In genomic region chr15:90266061-90266431, GRCh38 we compare ENCODE assay signal across 8 cellular contexts. TPM values are rescaled to one million over a fixed set of nuclear protein-coding genes. Genes with fewer than 3 reads are reported as not detected.
DNase-seq lines count a peak whose midpoint lies in the region; ATAC-seq and TF ChIP-seq lines count a peak whose summit lies in the region.

No MANE protein-coding gene starts in this region.

- DNase-seq in DND-41 = peak; percentile 55
- DNase-seq in HCEC 1CT = peak; percentile 27
- DNase-seq in NCI-H2227 treated with DMSO at 0.1 percent for 48 hours (lab: John Stamatoyannopoulos, UW) = peak; percentile 45
- DNase-seq in activated T-cell treated with anti-CD3 and anti-CD28 coated beads, Interleukin-2, amount 50 U/mL, for 72 hours = peak; percentile 54 to 55
- peak; percentile 5 to 45 for DNase-seq in foreskin fibroblast
- peak in 31 of 56 donors; percentile 8 to 77 (median 46) for DNase-seq in nucleus accumbens (lab: John Stamatoyannopoulos, UW)

- no peaks in the 10 kb centered on the region for H3K9me3 Mint-ChIP-seq in activated T-cell treated with anti-CD3 and anti-CD28 coated beads, Interleukin-2, amount 50 U/mL, for 72 hours

- WGBS in urinary bladder = under 1% methylated on average over 16 of the region's 16 CpGs

- H3K9me3 ChIP-seq in DND-41 (ENCODE audit: insufficient read depth, low read length, severe bottlenecking) = no peaks in the 10 kb centered on the region

- ATAC-seq in DND-41 (ENCODE audit: insufficient read depth, low read depth) = peak; percentile 34
- peak; percentile 29 to 35 for ATAC-seq in activated T-cell treated with anti-CD3 and anti-CD28 coated beads, Interleukin-2, amount 50 U/mL, for 72 hours (replicated peaks in 1 of 2)
- no peak for ATAC-seq in GM18519 (IDR thresholded peaks at IDR 0.05; ENCODE audit: low FRiP score, unreplicated experiment)

- H3K27ac Mint-ChIP-seq in activated T-cell treated with anti-CD3 and anti-CD28 coated beads, Interleukin-2, amount 50 U/mL, for 72 hours = peak overlapping the region; percentile 98

- H3K9ac ChIP-seq in DND-41 (ENCODE audit: low read depth, low read length) = peak overlapping the region; percentile 79

- H4K20me1 ChIP-seq in DND-41 (ENCODE audit: insufficient read depth, low read length) = peaks cover 26% of the 10 kb centered on the region

- H3K4me1 Mint-ChIP-seq in activated T-cell treated with anti-CD3 and anti-CD28 coated beads, Interleukin-2, amount 50 U/mL, for 72 hours (ENCODE audit: low read depth) = peaks cover 48% of the 10 kb centered on the region

- H3K4me3 ChIP-seq in DND-41 (ENCODE audit: low read depth in 1 of 2, low read length in 2 of 2) = peak overlapping the region; percentile 53 to 78
- peak overlapping the region; percentile 60 to 93 for H3K4me3 ChIP-seq in foreskin fibroblast (ENCODE audit: low read depth in 1 of 2, low read length in 2 of 2)
- H3K4me3 ChIP-seq in urinary bladder (ENCODE audit: low read depth, low read length) = peak overlapping the region; percentile 70

- peak overlapping the region; percentile 81 for H3K4me2 ChIP-seq in DND-41 (ENCODE audit: insufficient read depth, low read length)

- peak overlapping the region; percentile 98 to 99 for H3K4me3 Mint-ChIP-seq in activated T-cell treated with anti-CD3 and anti-CD28 coated beads, Interleukin-2, amount 50 U/mL, for 72 hours

- H3K27me3 Mint-ChIP-seq in activated T-cell treated with anti-CD3 and anti-CD28 coated beads, Interleukin-2, amount 50 U/mL, for 72 hours (ENCODE audit: low read depth) = no peaks in the 10 kb centered on the region

- H3K79me2 ChIP-seq in DND-41 (ENCODE audit: insufficient read depth, low read length) = peaks cover 68% of the 10 kb centered on the region

- TF ChIP-seq CTCF in DND-41 (IDR thresholded peaks at IDR 0.05; ENCODE audit: borderline replicate concordance, extremely low read depth, low read length, poor library complexity, severe bottlenecking) (no peak), foreskin fibroblast (IDR thresholded peaks at IDR 0.05; ENCODE audit: low read depth, low read length) (no peak)

- peak overlapping the region; percentile 74 for H2AFZ ChIP-seq in DND-41 (ENCODE audit: low read depth, low read length)

- H3K27ac ChIP-seq in DND-41 (ENCODE audit: low read length) = peak overlapping the region; percentile 95
- H3K27ac ChIP-seq in urinary bladder (ENCODE audit: low read depth) = peak overlapping the region; percentile 97

- H3K27me3 ChIP-seq in DND-41 (ENCODE audit: insufficient read depth, low read length, poor library complexity) = no peaks in the 10 kb centered on the region

- H3K4me1 ChIP-seq in DND-41 (ENCODE audit: insufficient read depth, low read length) (peaks cover 37% of the 10 kb centered on the region), urinary bladder (ENCODE audit: insufficient read depth) (peaks cover 1% of the 10 kb centered on the region)

- peaks cover 11 to 20% of the 10 kb centered on the region in 2 donors for H3K36me3 Mint-ChIP-seq in activated T-cell treated with anti-CD3 and anti-CD28 coated beads, Interleukin-2, amount 50 U/mL, for 72 hours (ENCODE audit: insufficient read depth in 2 of 2)

- peaks cover 27% of the 10 kb centered on the region for H3K36me3 ChIP-seq in DND-41 (ENCODE audit: insufficient read depth, low read length)
- H3K36me3 ChIP-seq in urinary bladder (ENCODE audit: insufficient read depth) = peaks cover under 1% of the 10 kb centered on the region

RNA-seq across cellular contexts. Expression of gene NGRN, which starts 0.6 kb away (rescaled TPM):
- 10 to 100 TPM; 38.0 to 38.9 TPM for total RNA-seq in activated T-cell treated with anti-CD3 and anti-CD28 coated beads, Interleukin-2, amount 50 U/mL, for 72 hours
- 72.2 TPM for total RNA-seq in urinary bladder
- polyA plus RNA-seq in urinary bladder = 104 TPM

RNA-seq across cellular contexts. Expression of gene TTLL13, which starts 16.7 kb away (rescaled TPM):
- 1 to 10 TPM in 1 of 2 donors, under 1 TPM in 1; 0.24 to 1.9 TPM for total RNA-seq in activated T-cell treated with anti-CD3 and anti-CD28 coated beads, Interleukin-2, amount 50 U/mL, for 72 hours
- not detected for total RNA-seq in urinary bladder
- polyA plus RNA-seq in urinary bladder = 0.05 TPM

RNA-seq across cellular contexts. Expression of gene GDPGP1, which starts 32.0 kb away (rescaled TPM):
- total RNA-seq in activated T-cell treated with anti-CD3 and anti-CD28 coated beads, Interleukin-2, amount 50 U/mL, for 72 hours = 1 to 10 TPM; 5.8 to 7.0 TPM
- total RNA-seq in urinary bladder = 6.6 TPM
- 3.6 TPM for polyA plus RNA-seq in urinary bladder

RNA-seq across cellular contexts. Expression of gene CIB1, which starts 32.3 kb away (rescaled TPM):
- total RNA-seq in activated T-cell treated with anti-CD3 and anti-CD28 coated beads, Interleukin-2, amount 50 U/mL, for 72 hours = 100 to 1,000 TPM; 135 to 136 TPM
- total RNA-seq in urinary bladder = 17.9 TPM
- 84.7 TPM for polyA plus RNA-seq in urinary bladder
